Comparison of ENCODE assay signal across 15 cellular contexts in the genomic region with DNA sequence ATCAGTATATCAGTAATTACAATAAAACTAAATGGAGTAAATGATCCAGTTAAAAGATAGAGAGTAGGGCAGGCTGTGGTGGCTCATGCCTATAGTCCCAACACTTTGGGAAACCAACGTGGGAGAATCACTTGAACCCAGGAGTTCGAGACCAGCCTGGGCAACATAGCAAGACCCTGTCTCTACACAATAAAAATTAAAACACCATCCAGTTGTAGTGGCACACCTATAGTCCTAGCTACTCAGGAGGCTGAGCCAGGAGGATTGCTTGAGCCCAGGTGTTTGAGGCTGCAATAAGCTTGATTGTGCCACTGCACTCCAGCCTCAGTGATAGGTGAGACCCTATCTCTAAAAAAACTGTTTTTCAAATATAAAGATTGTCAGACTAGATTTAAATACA. TPM values are rescaled to one million over a fixed set of nuclear protein-coding genes. Genes with fewer than 3 reads are reported as not detected.
A peak's percentile ranks its signal among the peaks of the same experiment; 100 is the strongest.
DNase-seq lines count a peak whose midpoint lies in the region; ATAC-seq and TF ChIP-seq lines count a peak whose summit lies in the region.
"Had no signal": no experiment of that assay in that cellular context is flagged by ENCODE, and none has a peak within 500 bp of the region (broad histone marks: within the 10 kb centered on the region; RNA-seq: fewer than 3 reads in every experiment).

No MANE protein-coding gene starts in this region.

- H3K9me3 ChIP-seq in Loucy (ENCODE audit: insufficient read depth, low read depth, low read length) (no peaks in the 10 kb centered on the region), hepatocyte (ENCODE audit: low read depth) (no peaks in the 10 kb centered on the region), left lung (peaks cover 0 to 17% of the 10 kb centered on the region in 2 donors)

- TF ChIP-seq CTCF in Loucy (conservative IDR thresholded peaks at IDR 0.05; ENCODE audit: low read length) (no peak), WTC11 (IDR thresholded peaks at IDR 0.05) (no peak), hepatocyte (IDR thresholded peaks at IDR 0.05; ENCODE audit: poor library complexity) (no peak), left lung (IDR thresholded peaks at IDR 0.05) (no peak)

- peak overlapping the region; percentile 18 for H3K4me2 ChIP-seq in Loucy (ENCODE audit: low read depth, low read length, poor library complexity, severe bottlenecking)
- peak overlapping the region; percentile 4 for H3K4me2 ChIP-seq in hepatocyte
- H3K4me2 ChIP-seq: BLaER1 treated with 17β-estradiol and CSF1 and Interleukin-3, amounts not matched to agents 10 nM and 100 nM had no signal

- no peak overlapping the region for H3K9ac ChIP-seq in Loucy (ENCODE audit: low read depth, low read length, poor library complexity, severe bottlenecking)
- H3K9ac ChIP-seq: BLaER1 treated with 17β-estradiol and CSF1 and Interleukin-3, amounts not matched to agents 10 nM and 100 nM had no signal

- POLR2A ChIA-PET in WTC11 (lab: Charles Lee) = no interaction called here

- H3K27me3 ChIP-seq in ACC112 (ENCODE audit: insufficient read depth, low read length) (no peaks in the 10 kb centered on the region), Loucy (ENCODE audit: insufficient read depth, low read length, poor library complexity, severe bottlenecking) (no peaks in the 10 kb centered on the region), hepatocyte (no peaks in the 10 kb centered on the region), left lung (no peaks in the 10 kb centered on the region)

- H3K27ac Mint-ChIP-seq in WTC11 = no peak overlapping the region
- H3K27ac Mint-ChIP-seq: B cell; CD8-positive, alpha-beta T cell; H9 had no signal

- H3K4me3 ChIP-seq in ACC112 (ENCODE audit: low read depth, low read length) (peak overlapping the region; percentile 45; the same call in 1 of the 2 replicates), Loucy (ENCODE audit: low read length, poor library complexity, severe bottlenecking) (no peak overlapping the region), hepatocyte (no peak overlapping the region), left lung (no peak overlapping the region)
- H3K4me3 ChIP-seq: BLaER1 treated with 17β-estradiol and CSF1 and Interleukin-3, amounts not matched to agents 10 nM and 100 nM had no signal

- no peaks in the 10 kb centered on the region for H3K4me1 Mint-ChIP-seq in WTC11

- no peaks in the 10 kb centered on the region for H4K20me1 ChIP-seq in Loucy (ENCODE audit: insufficient read depth, low read length, poor library complexity, severe bottlenecking)
- no peaks in the 10 kb centered on the region for H4K20me1 ChIP-seq in hepatocyte (ENCODE audit: insufficient read depth, poor library complexity, severe bottlenecking)
- H4K20me1 ChIP-seq: BLaER1 treated with 17β-estradiol and CSF1 and Interleukin-3, amounts not matched to agents 10 nM and 100 nM had no signal

- peaks cover 20% of the 10 kb centered on the region for H3K9me3 Mint-ChIP-seq in WTC11

- H3K27ac ChIP-seq in ACC112 (ENCODE audit: low read depth, low read length) (no peak overlapping the region), hepatocyte (no peak overlapping the region), left lung (no peak overlapping the region)
- H3K27ac ChIP-seq: BLaER1 treated with 17β-estradiol and CSF1 and Interleukin-3, amounts not matched to agents 10 nM and 100 nM had no signal

- H3K4me3 Mint-ChIP-seq in WTC11 = no peak overlapping the region
- H3K4me3 Mint-ChIP-seq: B cell; CD8-positive, alpha-beta T cell; H9 had no signal

- H2AFZ ChIP-seq in ACC112 (ENCODE audit: low read length, unreplicated experiment) (no peak overlapping the region), Loucy (ENCODE audit: low read length) (no peak overlapping the region), hepatocyte (no peak overlapping the region)

- CTCF ChIA-PET in WTC11 (lab: Charles Lee) = no interaction called here

- 94% methylated on average over 2 of the region's 2 CpGs for WGBS in hepatocyte (ENCODE audit: low lambda C conversion rate, missing lambda C conversion rate)

- no peaks in the 10 kb centered on the region for H3K36me3 ChIP-seq in ACC112 (ENCODE audit: insufficient read depth, low read length)
- H3K36me3 ChIP-seq in Loucy (ENCODE audit: insufficient read depth, low read length) = no peaks in the 10 kb centered on the region
- H3K36me3 ChIP-seq in hepatocyte (replicated peaks; ENCODE audit: insufficient read depth, low read depth) = no peaks in the 10 kb centered on the region
- no peaks in the 10 kb centered on the region for H3K36me3 ChIP-seq in left lung
- H3K36me3 ChIP-seq: BLaER1 treated with 17β-estradiol and CSF1 and Interleukin-3, amounts not matched to agents 10 nM and 100 nM had no signal

- ATAC-seq in WTC11 = no peak
- ATAC-seq in left lung = no peak
- no peak for ATAC-seq in HG02571 (IDR thresholded peaks at IDR 0.05; ENCODE audit: unreplicated experiment)
- ATAC-seq: CD8-positive, alpha-beta T cell had no signal

- H3K27me3 Mint-ChIP-seq in WTC11 (ENCODE audit: low read depth) = peaks cover 26% of the 10 kb centered on the region
- H3K27me3 Mint-ChIP-seq: B cell had no signal

- intact Hi-C loops in left lung (cut with DNase I) = no loop called here

- peaks cover 3% of the 10 kb centered on the region for H3K4me1 ChIP-seq in ACC112 (ENCODE audit: control insufficient read depth, insufficient read depth, low read length, unreplicated experiment)
- H3K4me1 ChIP-seq in Loucy (ENCODE audit: insufficient read depth, low read length, poor library complexity, severe bottlenecking) = peaks cover 3% of the 10 kb centered on the region
- H3K4me1 ChIP-seq in hepatocyte (ENCODE audit: insufficient read depth) = no peaks in the 10 kb centered on the region
- H3K4me1 ChIP-seq in left lung = peaks cover 0 to 9% of the 10 kb centered on the region in 2 donors
- H3K4me1 ChIP-seq: BLaER1 treated with 17β-estradiol and CSF1 and Interleukin-3, amounts not matched to agents 10 nM and 100 nM had no signal

- no peaks in the 10 kb centered on the region for H3F3A ChIP-seq in Loucy (ENCODE audit: low read depth)

- peaks cover 21% of the 10 kb centered on the region for H3K36me3 Mint-ChIP-seq in WTC11
- H3K36me3 Mint-ChIP-seq: CD8-positive, alpha-beta T cell had no signal

- DNase-seq in WTC11 (ENCODE audit: low spot score) (no peak), hepatocyte (ENCODE audit: low spot score) (no peak), left lung (no peak), NCI-H2029 (lab: John Stamatoyannopoulos, UW) (no peak)
- DNase-seq: 8988T; Calu3; CD8-positive, alpha-beta T cell; DMS79 treated with DMSO at 0.1 percent for 48 hours; GF-D8; H9 had no signal

- H3K9me2 ChIP-seq in Loucy (replicated peaks; ENCODE audit: low read depth, low read length) (no peaks in the 10 kb centered on the region), hepatocyte (replicated peaks; ENCODE audit: insufficient read depth) (no peaks in the 10 kb centered on the region)

- H3K79me2 ChIP-seq in ACC112 (ENCODE audit: control insufficient read depth, insufficient read depth, low read length, unreplicated experiment) (peaks cover 11% of the 10 kb centered on the region), Loucy (ENCODE audit: insufficient read depth, low read length) (0 out of 2 replicates have a peak, but pooled peaks cover 3% of the 10 kb centered on the region), hepatocyte (no peaks in the 10 kb centered on the region)

TF ChIP-seq in WTC11, 78 proteins besides CTCF, POLR2A, EP300 and RAD21:
- TF ChIP-seq, protein P1, sequence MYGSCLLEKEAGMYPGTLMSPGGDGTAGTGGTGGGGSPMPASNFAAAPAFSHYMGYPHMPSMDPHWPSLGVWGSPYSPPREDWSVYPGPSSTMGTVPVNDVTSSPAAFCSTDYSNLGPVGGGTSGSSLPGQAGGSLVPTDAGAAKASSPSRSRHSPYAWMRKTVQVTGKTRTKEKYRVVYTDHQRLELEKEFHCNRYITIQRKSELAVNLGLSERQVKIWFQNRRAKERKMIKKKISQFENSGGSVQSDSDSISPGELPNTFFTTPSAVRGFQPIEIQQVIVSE (CRISPR knock-in tag; IDR thresholded peaks at IDR 0.05; ENCODE audit: borderline replicate concordance) = no peak
- peak; percentile 78 for TF ChIP-seq ZNF121 (CRISPR knock-in tag; IDR thresholded peaks at IDR 0.05)
- TF ChIP-seq, protein P2, sequence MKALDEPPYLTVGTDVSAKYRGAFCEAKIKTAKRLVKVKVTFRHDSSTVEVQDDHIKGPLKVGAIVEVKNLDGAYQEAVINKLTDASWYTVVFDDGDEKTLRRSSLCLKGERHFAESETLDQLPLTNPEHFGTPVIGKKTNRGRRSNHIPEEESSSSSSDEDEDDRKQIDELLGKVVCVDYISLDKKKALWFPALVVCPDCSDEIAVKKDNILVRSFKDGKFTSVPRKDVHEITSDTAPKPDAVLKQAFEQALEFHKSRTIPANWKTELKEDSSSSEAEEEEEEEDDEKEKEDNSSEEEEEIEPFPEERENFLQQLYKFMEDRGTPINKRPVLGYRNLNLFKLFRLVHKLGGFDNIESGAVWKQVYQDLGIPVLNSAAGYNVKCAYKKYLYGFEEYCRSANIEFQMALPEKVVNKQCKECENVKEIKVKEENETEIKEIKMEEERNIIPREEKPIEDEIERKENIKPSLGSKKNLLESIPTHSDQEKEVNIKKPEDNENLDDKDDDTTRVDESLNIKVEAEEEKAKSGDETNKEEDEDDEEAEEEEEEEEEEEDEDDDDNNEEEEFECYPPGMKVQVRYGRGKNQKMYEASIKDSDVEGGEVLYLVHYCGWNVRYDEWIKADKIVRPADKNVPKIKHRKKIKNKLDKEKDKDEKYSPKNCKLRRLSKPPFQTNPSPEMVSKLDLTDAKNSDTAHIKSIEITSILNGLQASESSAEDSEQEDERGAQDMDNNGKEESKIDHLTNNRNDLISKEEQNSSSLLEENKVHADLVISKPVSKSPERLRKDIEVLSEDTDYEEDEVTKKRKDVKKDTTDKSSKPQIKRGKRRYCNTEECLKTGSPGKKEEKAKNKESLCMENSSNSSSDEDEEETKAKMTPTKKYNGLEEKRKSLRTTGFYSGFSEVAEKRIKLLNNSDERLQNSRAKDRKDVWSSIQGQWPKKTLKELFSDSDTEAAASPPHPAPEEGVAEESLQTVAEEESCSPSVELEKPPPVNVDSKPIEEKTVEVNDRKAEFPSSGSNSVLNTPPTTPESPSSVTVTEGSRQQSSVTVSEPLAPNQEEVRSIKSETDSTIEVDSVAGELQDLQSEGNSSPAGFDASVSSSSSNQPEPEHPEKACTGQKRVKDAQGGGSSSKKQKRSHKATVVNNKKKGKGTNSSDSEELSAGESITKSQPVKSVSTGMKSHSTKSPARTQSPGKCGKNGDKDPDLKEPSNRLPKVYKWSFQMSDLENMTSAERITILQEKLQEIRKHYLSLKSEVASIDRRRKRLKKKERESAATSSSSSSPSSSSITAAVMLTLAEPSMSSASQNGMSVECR (CRISPR knock-in tag; IDR thresholded peaks at IDR 0.05; ENCODE audit: borderline replicate concordance) = no peak

RNA-seq across cellular contexts. Expression of a gene that starts 5.9 kb away (rescaled TPM):
- total RNA-seq in WTC11 (2021) (1.7 to 2.3 TPM (median 2.2 TPM) in 3 replicates), hepatocyte (2.2 and 2.6 TPM in 2 replicates), left lung (1 to 10 TPM; 1.6 to 2.0 TPM)
- 3.2 and 3.5 TPM in 2 replicates for polyA plus RNA-seq in hepatocyte
